In the genomic region with DNA sequence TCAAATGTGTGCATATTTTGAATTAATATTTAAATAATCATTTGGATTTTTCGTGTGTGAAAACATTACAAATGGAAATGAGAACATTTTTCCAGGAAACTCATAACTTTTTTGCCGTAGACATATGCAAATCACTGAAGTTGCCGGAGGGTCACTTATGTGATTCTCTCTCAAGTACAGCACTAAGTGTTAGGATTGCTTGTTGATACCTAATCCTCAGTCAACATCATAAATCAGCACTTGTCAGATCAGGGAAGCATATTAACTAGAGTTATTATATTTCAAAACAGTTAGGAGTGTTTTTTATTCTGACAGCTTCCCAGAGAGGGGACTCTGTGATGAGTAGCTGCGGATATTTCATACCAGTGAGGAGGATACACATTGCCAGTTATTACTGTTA, we compare ENCODE assay signal across 26 cellular contexts. TPM values are rescaled to one million over a fixed set of nuclear protein-coding genes. Genes with fewer than 3 reads are reported as not detected.
"Had no signal": no experiment of that assay in that cellular context is flagged by ENCODE, and none has a peak within 500 bp of the region (broad histone marks: within the 10 kb centered on the region; RNA-seq: fewer than 3 reads in every experiment).

No MANE protein-coding gene starts in this region.

- H3K27ac ChIP-seq: breast epithelium, gastroesophageal sphincter, hepatocyte, neural progenitor cell, right atrium auricular region, thyroid gland, upper lobe of left lung, vagina had no signal

- ATAC-seq: activated CD8-positive, alpha-beta T cell treated with anti-CD3 and anti-CD28 coated beads for 36 hours; activated T-cell treated with anti-CD3 and anti-CD28 coated beads, Interleukin-2, amount 50 U/mL, for 4 hours; activated T-helper 17 cell treated with anti-CD3 and anti-CD28 coated beads, Interleukin-2, amount 50 U/mL, for 72 hours; gastroesophageal sphincter; left lobe of liver; natural killer cell; stimulated activated memory B cell treated with anti-CD40 and anti-IgM and Interleukin-4, amounts not matched to agents 10 μg/mL and 1 μg/mL and 100 μg/mL, for 72 hours; stimulated activated naive CD8-positive, alpha-beta T cell treated with anti-CD3 and anti-CD28 coated beads, Interleukin-15, amount 100 ng/mL, for 72 hours had no signal

- H3K27me3 ChIP-seq: breast epithelium, gastroesophageal sphincter, hepatocyte, neural progenitor cell, right atrium auricular region, thyroid gland, upper lobe of left lung, vagina had no signal

- H3K4me3 ChIP-seq: breast epithelium, gastroesophageal sphincter, hepatocyte, lung, neural progenitor cell, right atrium auricular region, smooth muscle cell, thyroid gland, upper lobe of left lung, vagina had no signal

- DNase-seq: activated B cell treated with CpG ODN at 0.5 μM for 24 hours; activated CD4-positive, alpha-beta T cell treated with anti-CD3 and anti-CD28 coated beads, Interleukin-2, amount 50 U/mL, for 1 hour; activated CD8-positive, alpha-beta T cell treated with anti-CD3 and anti-CD28 coated beads for 36 hours; activated gamma-delta T cell treated with Interleukin-2 at 50 U/mL for 16 hours; activated T-cell treated with anti-CD3 and anti-CD28 coated beads, Interleukin-2, amount 50 U/mL, for 4 hours; central memory CD4-positive, alpha-beta T cell; mesendoderm; natural killer cell; stimulated activated CD4-positive, alpha-beta T cell treated with anti-CD3 and anti-CD28 coated beads, Interleukin-1b, Interleukin-23, amount 100 ng/mL, for 48 hours; stimulated activated CD4-positive, alpha-beta T cell treated with anti-CD3 and anti-CD28 coated beads, Interleukin-4, amount 100 ng/mL, for 4 hours; stimulated activated CD8-positive, alpha-beta memory T cell treated with anti-CD3 and anti-CD28 coated beads, Interleukin-4, amount 100 ng/mL, for 48 hours; stimulated activated naive CD8-positive, alpha-beta T cell treated with anti-CD3 and anti-CD28 coated beads, Interleukin-15, amount 100 ng/mL, for 72 hours; substantia nigra; thyroid gland; upper lobe of left lung had no signal

- H3K9me3 ChIP-seq: breast epithelium, gastroesophageal sphincter, right atrium auricular region, thyroid gland, upper lobe of left lung, vagina had no signal

- H3K4me1 ChIP-seq: breast epithelium, gastroesophageal sphincter, neural progenitor cell, right atrium auricular region, thyroid gland, upper lobe of left lung, vagina had no signal

- H3K36me3 ChIP-seq: breast epithelium, gastroesophageal sphincter, neural progenitor cell, right atrium auricular region, thyroid gland, upper lobe of left lung, vagina had no signal

RNA-seq across cellular contexts. Expression of a gene that starts 41.4 kb away (rescaled TPM):
- total RNA-seq: activated B cell treated with CpG ODN at 0.5 μM for 24 hours; activated CD8-positive, alpha-beta T cell treated with anti-CD3 and anti-CD28 coated beads for 36 hours; activated T-cell treated with anti-CD3 and anti-CD28 coated beads, Interleukin-2, amount 50 U/mL, for 4 hours; activated T-helper 17 cell treated with anti-CD3 and anti-CD28 coated beads, Interleukin-2, amount 50 U/mL, for 72 hours; natural killer cell had no signal
